In the genomic region with DNA sequence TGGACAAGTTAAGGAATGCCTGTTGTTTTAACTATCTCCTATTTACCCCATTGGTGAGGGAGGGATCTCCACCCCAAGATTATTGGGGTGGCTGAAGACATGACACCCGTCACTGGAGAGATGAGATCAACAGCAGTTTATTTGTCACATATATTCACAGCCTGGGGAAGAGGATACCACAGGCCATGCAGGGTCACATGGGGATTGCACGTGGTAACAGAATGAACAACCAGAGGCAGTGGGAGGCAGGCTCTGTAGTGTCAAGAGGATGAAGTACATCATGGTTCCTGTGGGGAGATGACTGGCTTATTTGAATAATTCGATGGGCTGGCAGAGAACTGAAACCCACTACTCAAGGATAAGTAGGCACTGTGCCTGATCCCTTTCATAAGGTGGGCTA, we compare ENCODE assay signal across 28 cellular contexts. TPM values are rescaled to one million over a fixed set of nuclear protein-coding genes. Genes with fewer than 3 reads are reported as not detected.
"Had no signal": no experiment of that assay in that cellular context is flagged by ENCODE, and none has a peak within 500 bp of the region (broad histone marks: within the 10 kb centered on the region; RNA-seq: fewer than 3 reads in every experiment).

No MANE protein-coding gene starts in this region.

- H3K4me1 Mint-ChIP-seq: activated naive CD4-positive, alpha-beta T cell treated with anti-CD3 and anti-CD28 coated beads, Interleukin-2, amount 50 U/mL, for 24 hours; activated naive CD8-positive, alpha-beta T cell treated with anti-CD3 and anti-CD28 coated beads, Interleukin-2, amount 10 ng/mL, durations not matched to agents 7 days and 5 days had no signal

- H3K27ac ChIP-seq: brain microvascular endothelial cell, colonic mucosa, epithelial cell of prostate, esophagus squamous epithelium, gastroesophageal sphincter, heart right ventricle had no signal

- H3K9me3 ChIP-seq: colonic mucosa, esophagus squamous epithelium had no signal

- H3K27ac Mint-ChIP-seq: activated CD8-positive, alpha-beta T cell treated with anti-CD3 and anti-CD28 coated beads for 36 hours; activated naive CD4-positive, alpha-beta T cell treated with anti-CD3 and anti-CD28 coated beads for 36 hours; activated naive CD4-positive, alpha-beta T cell treated with anti-CD3 and anti-CD28 coated beads, Interleukin-2, amount 50 U/mL, for 24 hours; activated naive CD8-positive, alpha-beta T cell treated with anti-CD3 and anti-CD28 coated beads, Interleukin-2, amount 10 ng/mL, durations not matched to agents 7 days and 5 days; activated T-helper 2 cell treated with anti-CD3 and anti-CD28 coated beads, Interferon-gamma antibody, Interleukin-2, Interleukin-4, amounts not matched to agents 10 μg/mL and 5 μg/mL and 100 μg/mL, durations not matched to agents 14 hours and 24 hours and 36 hours had no signal

- H3K36me3 ChIP-seq: brain microvascular endothelial cell, colonic mucosa, esophagus squamous epithelium, gastroesophageal sphincter, heart right ventricle had no signal

- DNase-seq: activated CD4-positive, alpha-beta T cell treated with anti-CD3 and anti-CD28 coated beads for 4 hours; activated CD4-positive, alpha-beta T cell treated with anti-CD3 and anti-CD28 coated beads, Interleukin-2, amount 50 U/mL, for 1 hour; activated CD4-positive, alpha-beta T cell treated with anti-CD3 and anti-CD28 coated beads, Interleukin-2, amount 50 U/mL, for 48 hours; activated CD4-positive, CD25-positive, alpha-beta regulatory T cell; activated CD4-positive, CD25-positive, alpha-beta regulatory T cell treated with anti-CD3 and anti-CD28 coated beads, Interleukin-2, amount 50 U/mL, for 72 hours; activated CD8-positive, alpha-beta memory T cell treated with anti-CD3 and anti-CD28 coated beads for 24 hours; activated CD8-positive, alpha-beta T cell treated with anti-CD3 and anti-CD28 coated beads for 36 hours; activated effector memory CD4-positive, alpha-beta T cell treated with anti-CD3 and anti-CD28 coated beads, Interleukin-2, amount 50 U/mL, for 16 hours; activated naive CD4-positive, alpha-beta T cell treated with anti-CD3 and anti-CD28 coated beads for 36 hours; activated naive CD8-positive, alpha-beta T cell treated with anti-CD3 and anti-CD28 coated beads, Interleukin-2, amount 10 ng/mL, durations not matched to agents 7 days and 5 days; activated T-cell treated with anti-CD3 and anti-CD28 coated beads, Interleukin-2, amount 50 U/mL, for 4 hours; amniotic stem cell; anterior cingulate cortex; brain microvascular endothelial cell; caudate nucleus; cerebellar nuclear complex; colonic mucosa; effector CD8-positive, alpha-beta T cell; esophagus squamous epithelium; foreskin melanocyte; heart right ventricle had no signal

- H3K4me3 Mint-ChIP-seq: activated CD8-positive, alpha-beta T cell treated with anti-CD3 and anti-CD28 coated beads for 36 hours; activated naive CD4-positive, alpha-beta T cell treated with anti-CD3 and anti-CD28 coated beads for 36 hours; activated naive CD4-positive, alpha-beta T cell treated with anti-CD3 and anti-CD28 coated beads, Interleukin-2, amount 50 U/mL, for 24 hours; activated naive CD8-positive, alpha-beta T cell treated with anti-CD3 and anti-CD28 coated beads, Interleukin-2, amount 10 ng/mL, durations not matched to agents 7 days and 5 days; activated T-cell treated with anti-CD3 and anti-CD28 coated beads, Interleukin-2, amount 50 U/mL, for 4 hours had no signal

- H3K9me3 Mint-ChIP-seq: activated CD8-positive, alpha-beta T cell treated with anti-CD3 and anti-CD28 coated beads for 36 hours; activated naive CD4-positive, alpha-beta T cell treated with anti-CD3 and anti-CD28 coated beads for 36 hours; activated naive CD4-positive, alpha-beta T cell treated with anti-CD3 and anti-CD28 coated beads, Interleukin-2, amount 50 U/mL, for 24 hours; activated T-cell treated with anti-CD3 and anti-CD28 coated beads, Interleukin-2, amount 50 U/mL, for 4 hours; activated T-helper 2 cell treated with anti-CD3 and anti-CD28 coated beads, Interferon-gamma antibody, Interleukin-2, Interleukin-4, amounts not matched to agents 10 μg/mL and 5 μg/mL and 100 μg/mL, durations not matched to agents 14 hours and 24 hours and 36 hours had no signal

- H3K27me3 ChIP-seq: brain microvascular endothelial cell, colonic mucosa, esophagus squamous epithelium, gastroesophageal sphincter had no signal

- ATAC-seq: activated CD8-positive, alpha-beta T cell treated with anti-CD3 and anti-CD28 coated beads for 36 hours; activated T-cell treated with anti-CD3 and anti-CD28 coated beads, Interleukin-2, amount 50 U/mL, for 4 hours; gastroesophageal sphincter; heart right ventricle had no signal

- H3K4me3 ChIP-seq: colonic mucosa, esophagus squamous epithelium, gastroesophageal sphincter, heart right ventricle had no signal

- H3K4me1 ChIP-seq: colonic mucosa, esophagus squamous epithelium, gastroesophageal sphincter, heart right ventricle had no signal

RNA-seq across cellular contexts. Expression of a gene that starts 18.6 kb away (rescaled TPM):
- polyA plus RNA-seq: endothelial cell of umbilical vein, esophagus, fibroblast of lung, heart right ventricle had no signal
